ENCODE assay signal across 13 cellular contexts in genomic region chr13:48231080-48231479, GRCh38. TPM values are rescaled to one million over a fixed set of nuclear protein-coding genes. Genes with fewer than 3 reads are reported as not detected.
DNase-seq lines count a peak whose midpoint lies in the region; ATAC-seq and TF ChIP-seq lines count a peak whose summit lies in the region.
"Had no signal": no experiment of that assay in that cellular context is flagged by ENCODE, and none has a peak within 500 bp of the region (broad histone marks: within the 10 kb centered on the region; RNA-seq: fewer than 3 reads in every experiment).

No MANE protein-coding gene starts in this region.

- no peak for TF ChIP-seq POLR2A in vagina (IDR thresholded peaks at IDR 0.05)

- H3K27me3 Mint-ChIP-seq in natural killer cell (ENCODE audit: low read depth in 2 of 2) (peaks cover 0 to 9% of the 10 kb centered on the region in 2 donors), nephron progenitor cell (ENCODE audit: low read depth, poor library complexity) (peaks cover 10% of the 10 kb centered on the region), Caco-2 (ENCODE audit: insufficient read depth, unreplicated experiment) (no peaks in the 10 kb centered on the region)
- H3K27me3 Mint-ChIP-seq in natural killer cell treated with Interleukin-12 subunit alpha and Interleukin-12 subunit beta and Interleukin-15 and Interleukin-18, amount 100 ng/mL, for 72 hours: peaks cover 3 to 10% of the 10 kb centered on the region in 2 donors

- H3K27me3 ChIP-seq in dorsolateral prefrontal cortex: no peaks in the 10 kb centered on the region
- H3K27me3 ChIP-seq in vagina: no peaks in the 10 kb centered on the region
- H3K27me3 ChIP-seq in Caco-2 (replicated peaks; ENCODE audit: control insufficient read depth, insufficient read depth, low read length): no peaks in the 10 kb centered on the region
- H3K27me3 ChIP-seq: body of pancreas had no signal

- H3K4me1 Mint-ChIP-seq in natural killer cell (peaks cover 29 to 31% of the 10 kb centered on the region in 2 donors), nephron progenitor cell (peaks cover 41% of the 10 kb centered on the region), Caco-2 (ENCODE audit: low read depth, unreplicated experiment) (peaks cover 12% of the 10 kb centered on the region)
- H3K4me1 Mint-ChIP-seq in natural killer cell treated with Interleukin-12 subunit alpha and Interleukin-12 subunit beta and Interleukin-15 and Interleukin-18, amount 100 ng/mL, for 72 hours (ENCODE audit: low read depth in 2 of 2): peaks cover 15 to 28% of the 10 kb centered on the region in 2 donors

- H3K9me3 ChIP-seq in vagina (no peaks in the 10 kb centered on the region), Caco-2 (no peaks in the 10 kb centered on the region)
- H3K9me3 ChIP-seq: body of pancreas had no signal

- intact Hi-C loops in natural killer cell (cut with micrococcal nuclease): loop anchor here (10.0 kb wide), 1 partner anchor 264 kb away; no protein-coding TSS in a partner anchor
- intact Hi-C loops in dorsolateral prefrontal cortex (cut with DNase I): loop anchor here (5.0 to 10.0 kb wide), 3 partner anchors 71 to 354 kb away; partner anchors contain the start of genes MED4 (in 1 of the 2) and RB1 (in 1 of the 2)
- intact Hi-C loops in vagina (cut with DNase I): loop anchor here (5.0 kb wide), 1 partner anchor 104 kb away; no protein-coding TSS in a partner anchor
- intact Hi-C loops in Caco-2 (cut with micrococcal nuclease; ENCODE audit: unreplicated experiment): loop anchor here (5.0 kb wide), 1 partner anchor 351 kb away; no protein-coding TSS in a partner anchor

- H3K36me3 ChIP-seq in vagina (no peaks in the 10 kb centered on the region), Caco-2 (ENCODE audit: control insufficient read depth, insufficient read depth, low read length) (no peaks in the 10 kb centered on the region)

- peaks cover 36% of the 10 kb centered on the region for H3K4me1 ChIP-seq in vagina
- H3K4me1 ChIP-seq in Caco-2: peaks cover 15% of the 10 kb centered on the region; the same call in 1 of the 2 replicates

- H3K27ac Mint-ChIP-seq in natural killer cell (no peak overlapping the region), nephron progenitor cell (no peak overlapping the region), Caco-2 (ENCODE audit: unreplicated experiment) (no peak overlapping the region)
- H3K27ac Mint-ChIP-seq in natural killer cell treated with Interleukin-12 subunit alpha and Interleukin-12 subunit beta and Interleukin-15 and Interleukin-18, amount 100 ng/mL, for 72 hours: peak overlapping the region in 1 of 2 donors; percentile 96

- H3K36me3 Mint-ChIP-seq in natural killer cell: no peaks in the 10 kb centered on the region
- no peaks in the 10 kb centered on the region for H3K36me3 Mint-ChIP-seq in natural killer cell treated with Interleukin-12 subunit alpha and Interleukin-12 subunit beta and Interleukin-15 and Interleukin-18, amount 100 ng/mL, for 72 hours
- H3K36me3 Mint-ChIP-seq in nephron progenitor cell (ENCODE audit: low read depth): no peaks in the 10 kb centered on the region
- H3K36me3 Mint-ChIP-seq in Caco-2 (ENCODE audit: insufficient read depth, unreplicated experiment): peaks cover 6% of the 10 kb centered on the region

- POLR2A ChIA-PET in Caco-2 (lab: Charles Lee): no interaction called here

- TF ChIP-seq CTCF in natural killer cell (IDR thresholded peaks at IDR 0.05) (no peak), dorsolateral prefrontal cortex (IDR thresholded peaks at IDR 0.05 in 54 of 56, conservative IDR thresholded peaks at IDR 0.05 in 2 of 56; ENCODE audit: low read depth in 1 of 56, partially characterized antibody in 56 of 56) (no peak), nephron progenitor cell (IDR thresholded peaks at IDR 0.05) (no peak), vagina (IDR thresholded peaks at IDR 0.05) (no peak), Caco-2 (IDR thresholded peaks at IDR 0.05; ENCODE audit: insufficient read depth in 1 of 2, low read depth in 1 of 2, low read length in 1 of 2, severe bottlenecking in 1 of 2, unreplicated experiment in 1 of 2) (no peak)

- DNase-seq in natural killer cell: no peak
- no peak for DNase-seq in natural killer cell treated with Interleukin-12 subunit alpha and Interleukin-12 subunit beta and Interleukin-15 and Interleukin-18, amount 100 ng/mL, for 72 hours (ENCODE audit: low spot score)
- DNase-seq in dorsolateral prefrontal cortex: no peak
- DNase-seq in nephron progenitor cell: no peak
- DNase-seq in vagina (ENCODE audit: extremely low spot score in 2 of 2): no peak
- DNase-seq in NCI-H2029 (lab: John Stamatoyannopoulos, UW): no peak
- no peak for DNase-seq in NCI-H1930 (lab: John Stamatoyannopoulos, UW)
- DNase-seq in Caco-2: no peak
- DNase-seq: activated CD8-positive, alpha-beta memory T cell treated with anti-CD3 and anti-CD28 coated beads for 24 hours; H7; SHP77 treated with DMSO at 0.1 percent for 48 hours had no signal

- no TSS peak for BruUV-seq in Caco-2 (replicated peaks; lab: Mats Ljungman, UMichigan)

- ATAC-seq in natural killer cell: no peak
- ATAC-seq in natural killer cell treated with Interleukin-12 subunit alpha and Interleukin-12 subunit beta and Interleukin-15 and Interleukin-18, amount 100 ng/mL, for 72 hours: no peak
- ATAC-seq: body of pancreas had no signal

- H3K9me3 Mint-ChIP-seq in natural killer cell (no peaks in the 10 kb centered on the region), nephron progenitor cell (no peaks in the 10 kb centered on the region), Caco-2 (ENCODE audit: unreplicated experiment) (no peaks in the 10 kb centered on the region)
- H3K9me3 Mint-ChIP-seq in natural killer cell treated with Interleukin-12 subunit alpha and Interleukin-12 subunit beta and Interleukin-15 and Interleukin-18, amount 100 ng/mL, for 72 hours: no peaks in the 10 kb centered on the region

- CTCF ChIA-PET in Caco-2 (lab: Charles Lee): interaction anchor here (0.6 kb wide), 1 partner anchor 227 kb away, joined by 3 read pairs; no protein-coding TSS in a partner anchor

- H3K27ac ChIP-seq in dorsolateral prefrontal cortex (peak overlapping the region in 33 of 59 donors; percentile 0 to 100 (median 99)), vagina (peak overlapping the region; percentile 99)

- H3K4me3 ChIP-seq in dorsolateral prefrontal cortex (peak overlapping the region in 11 of 59 donors; percentile 4 to 99 (median 29)), vagina (no peak overlapping the region), Caco-2 (ENCODE audit: low read depth, low read length) (no peak overlapping the region)
- H3K4me3 ChIP-seq: body of pancreas, lung had no signal

- H3K4me3 Mint-ChIP-seq in natural killer cell (peak overlapping the region; percentile 94), nephron progenitor cell (peak overlapping the region; percentile 96), Caco-2 (ENCODE audit: unreplicated experiment) (no peak overlapping the region)
- H3K4me3 Mint-ChIP-seq in natural killer cell treated with Interleukin-12 subunit alpha and Interleukin-12 subunit beta and Interleukin-15 and Interleukin-18, amount 100 ng/mL, for 72 hours: no peak overlapping the region

RNA-seq across cellular contexts. Expression of gene ITM2B, which starts 1.9 kb away (rescaled TPM):
- total RNA-seq in natural killer cell (100 to 1,000 TPM; 305 to 387 (median 309) TPM), dorsolateral prefrontal cortex (100 to 1,000 TPM; 414 to 659 (median 555) TPM), vagina (475 TPM), Caco-2 (2022) (202 and 224 TPM in 2 replicates)
- 100 to 1,000 TPM in 1 of 2 donors, 10 to 100 TPM in 1; 97.0 to 166 TPM for total RNA-seq in natural killer cell treated with Interleukin-12 subunit alpha and Interleukin-12 subunit beta and Interleukin-15 and Interleukin-18, amount 100 ng/mL, for 72 hours

Comparison
In these comparisons a context has a peak if more than half of its experiments do, and no peak if none do; other contexts are left out.
1. H3K4me3 Mint-ChIP-seq: peak in natural killer cell (single experiment) and nephron progenitor cell (single experiment); none in natural killer cell treated with Interleukin-12 subunit alpha and Interleukin-12 subunit beta and Interleukin-15 and Interleukin-18, amount 100 ng/mL, for 72 hours (single experiment) and Caco-2 (single experiment).